ENCODE assay signal across 10 cellular contexts in genomic region chr3:127836004-127836882, GRCh38. TPM values are rescaled to one million over a fixed set of nuclear protein-coding genes. Genes with fewer than 3 reads are reported as not detected.
DNase-seq lines count a peak whose midpoint lies in the region; ATAC-seq and TF ChIP-seq lines count a peak whose summit lies in the region.
"Had no signal": no experiment of that assay in that cellular context is flagged by ENCODE, and none has a peak within 500 bp of the region (broad histone marks: within the 10 kb centered on the region; RNA-seq: fewer than 3 reads in every experiment).

No MANE protein-coding gene starts in this region.

- no peak overlapping the region for H3K27ac Mint-ChIP-seq in T-cell
- H3K27ac Mint-ChIP-seq: activated T-cell treated with anti-CD3 and anti-CD28 coated beads, Interleukin-2, amount 50 U/mL, for 24 hours had no signal

- no peaks in the 10 kb centered on the region for H3K27me3 ChIP-seq in effector memory CD4-positive, alpha-beta T cell (replicated peaks; ENCODE audit: control insufficient read depth, insufficient read depth, low read length, poor library complexity, severe bottlenecking)

- H3K9me3 Mint-ChIP-seq in T-cell = peaks cover 0 to 5% (median 0%) of the 10 kb centered on the region in 3 donors

- H3K36me3 Mint-ChIP-seq in T-cell = no peaks in the 10 kb centered on the region

- ATAC-seq in GM19351 (IDR thresholded peaks at IDR 0.05; ENCODE audit: unreplicated experiment) = peak; percentile 80
- peak; percentile 70 for ATAC-seq in HG02884 (IDR thresholded peaks at IDR 0.05; ENCODE audit: unreplicated experiment)
- ATAC-seq in T-cell (replicated peaks in 1 of 4) = no peak

- DNase-seq in GM10266 (ENCODE audit: extremely low spot score) (peak; percentile 83), MV-4-11 (lab: John Stamatoyannopoulos, UW) (peak; percentile 74), T-cell (no peak), ecto neural progenitor cell (ENCODE audit: low spot score) (no peak), NCI-H2227 treated with DMSO at 0.1 percent for 48 hours (lab: John Stamatoyannopoulos, UW) (no peak)
- no peak for DNase-seq in effector memory CD4-positive, alpha-beta T cell
- DNase-seq: activated T-cell treated with anti-CD3 and anti-CD28 coated beads, Interleukin-2, amount 50 U/mL, for 24 hours; NCI-H1694 treated with DMSO at 0.1 percent for 48 hours had no signal

- no peaks in the 10 kb centered on the region for H3K36me3 ChIP-seq in effector memory CD4-positive, alpha-beta T cell (ENCODE audit: control insufficient read depth, insufficient read depth, low read length)

- POLR2A ChIA-PET in T-cell (lab: Charles Lee) = no interaction called here

- H3K4me3 ChIP-seq in effector memory CD4-positive, alpha-beta T cell (ENCODE audit: insufficient read depth, low read depth, low read length, poor library complexity, severe bottlenecking) = no peak overlapping the region

- no peaks in the 10 kb centered on the region for H3K9me3 ChIP-seq in effector memory CD4-positive, alpha-beta T cell (ENCODE audit: control insufficient read depth, low read length)

- no peak for TF ChIP-seq CTCF in GM10266 (IDR thresholded peaks at IDR 0.05; ENCODE audit: control insufficient read depth, insufficient read depth, low read depth, missing control alignments)

- no peaks in the 10 kb centered on the region for H3K4me1 Mint-ChIP-seq in T-cell

- no peak overlapping the region for H3K27ac ChIP-seq in effector memory CD4-positive, alpha-beta T cell (ENCODE audit: insufficient read depth, low read length, poor library complexity, severe bottlenecking)

- peaks cover 9 to 34% of the 10 kb centered on the region in 2 donors for H3K27me3 Mint-ChIP-seq in T-cell

- H3K4me3 Mint-ChIP-seq in T-cell = no peak overlapping the region
- H3K4me3 Mint-ChIP-seq: activated T-cell treated with anti-CD3 and anti-CD28 coated beads, Interleukin-2, amount 50 U/mL, for 24 hours had no signal

- CTCF ChIA-PET in T-cell (lab: Charles Lee) = interaction anchor here (0.5 to 0.6 kb wide), 2 partner anchors 172 to 264 kb away, joined by 3 to 7 read pairs; no protein-coding TSS in a partner anchor

- no peaks in the 10 kb centered on the region for H3K4me1 ChIP-seq in effector memory CD4-positive, alpha-beta T cell (ENCODE audit: control insufficient read depth, insufficient read depth, low read length, poor library complexity, severe bottlenecking)

RNA-seq across cellular contexts. Expression of gene MGLL, which starts 13.9 kb away (rescaled TPM):
- total RNA-seq in T-cell = 1 to 10 TPM in 4 of 5 donors, under 1 TPM in 1; 0.78 to 3.7 (median 1.8) TPM

Comparison
In these comparisons a context has a peak if more than half of its experiments do, and no peak if none do; other contexts are left out.
1. DNase-seq: peak in GM10266 (single experiment) and MV-4-11 (single experiment); none in T-cell (0 of 34), ecto neural progenitor cell (single experiment), NCI-H2227 treated with DMSO at 0.1 percent for 48 hours (single experiment) and effector memory CD4-positive, alpha-beta T cell (0 of 3).
2. ATAC-seq: peak in GM19351 (single experiment) and HG02884 (single experiment); none in T-cell (0 of 4).